In genomic region chr4:76896731-76897521, GRCh38 we compare ENCODE assay signal across 8 cellular contexts. TPM values are rescaled to one million over a fixed set of nuclear protein-coding genes. Genes with fewer than 3 reads are reported as not detected.
DNase-seq lines count a peak whose midpoint lies in the region; ATAC-seq and TF ChIP-seq lines count a peak whose summit lies in the region.

No MANE protein-coding gene starts in this region.

- ATAC-seq in CD4-positive, alpha-beta T cell (ENCODE audit: poor library complexity) = peak; percentile 74
- ATAC-seq in Panc1 = peak; percentile 77
- ATAC-seq in left lobe of liver = peak; percentile 63
- ATAC-seq in stimulated activated memory B cell treated with anti-CD40 and anti-IgM and Interleukin-4, amounts not matched to agents 10 μg/mL and 1 μg/mL and 100 μg/mL, for 72 hours = no peak
- no peak for ATAC-seq in HG03457 (IDR thresholded peaks at IDR 0.05; ENCODE audit: unreplicated experiment)

- no peak for TF ChIP-seq CTCF in CD4-positive, alpha-beta T cell (IDR thresholded peaks at IDR 0.05)
- no peak for TF ChIP-seq CTCF in GM20000 (IDR thresholded peaks at IDR 0.05; ENCODE audit: extremely low read depth, missing control alignments)
- TF ChIP-seq CTCF in Panc1 (IDR thresholded peaks at IDR 0.05) = no peak

- in situ Hi-C loops in Panc1 (cut with HindIII; ENCODE audit: low pct_unique_long_range_greater_than_20kb, low sequenced_read_pairs) = no loop called here

- POLR2A ChIA-PET in CD4-positive, alpha-beta T cell (lab: Charles Lee) = interaction anchor here (0.9 to 1.2 kb wide), 2 partner anchors 56 to 148 kb away, joined by 3 read pairs; no protein-coding TSS in a partner anchor
- POLR2A ChIA-PET in Panc1 (lab: Charles Lee) = no interaction called here

- H3K36me3 ChIP-seq in Panc1 (ENCODE audit: control insufficient read depth, insufficient read depth, low read length) = no peaks in the 10 kb centered on the region

- H3K27me3 Mint-ChIP-seq in CD4-positive, alpha-beta T cell = peaks cover 54% of the 10 kb centered on the region
- peaks cover 23% of the 10 kb centered on the region for H3K27me3 Mint-ChIP-seq in stimulated activated memory B cell treated with anti-CD40 and anti-IgM and Interleukin-4, amounts not matched to agents 10 μg/mL and 1 μg/mL and 100 μg/mL, for 72 hours

- no peak overlapping the region for H3K27ac Mint-ChIP-seq in CD4-positive, alpha-beta T cell
- H3K27ac Mint-ChIP-seq in stimulated activated memory B cell treated with anti-CD40 and anti-IgM and Interleukin-4, amounts not matched to agents 10 μg/mL and 1 μg/mL and 100 μg/mL, for 72 hours = no peak overlapping the region

- H3K4me1 Mint-ChIP-seq in CD4-positive, alpha-beta T cell (ENCODE audit: low read depth) = peaks cover 13% of the 10 kb centered on the region
- no peaks in the 10 kb centered on the region for H3K4me1 Mint-ChIP-seq in stimulated activated memory B cell treated with anti-CD40 and anti-IgM and Interleukin-4, amounts not matched to agents 10 μg/mL and 1 μg/mL and 100 μg/mL, for 72 hours

- peaks cover 41% of the 10 kb centered on the region for H3K27me3 ChIP-seq in CD4-positive, alpha-beta T cell (ENCODE audit: control insufficient read depth, insufficient read depth, low read length)
- H3K27me3 ChIP-seq in Panc1 (ENCODE audit: control insufficient read depth, insufficient read depth, low read length) = peaks cover 8% of the 10 kb centered on the region

- CTCF ChIA-PET in CD4-positive, alpha-beta T cell (lab: Charles Lee) = no interaction called here
- CTCF ChIA-PET in Panc1 (lab: Charles Lee) = no interaction called here

- DNase-seq in CD4-positive, alpha-beta T cell = peak in 7 of 10 experiments; percentile 12 to 49 (median 26)
- peak; percentile 52 for DNase-seq in GM20000 (ENCODE audit: low spot score)
- DNase-seq in Panc1 (ENCODE audit: low read depth, low spot score) = no peak
- peak; percentile 22 for DNase-seq in central memory CD4-positive, alpha-beta T cell
- DNase-seq in left lobe of liver (ENCODE audit: low spot score) = peak; percentile 69
- DNase-seq in cerebellar nuclear complex (lab: John Stamatoyannopoulos, UW) = no peak

- intact Hi-C loops in CD4-positive, alpha-beta T cell (cut with DNase I, micrococcal nuclease) = loop anchor here in 1 of 2 experiments (5.0 kb wide), 1 partner anchor 145 kb away; no protein-coding TSS in a partner anchor
- intact Hi-C loops in Panc1 (cut with micrococcal nuclease; ENCODE audit: unreplicated experiment) = no loop called here

- no peaks in the 10 kb centered on the region for H3K9me3 Mint-ChIP-seq in CD4-positive, alpha-beta T cell
- no peaks in the 10 kb centered on the region for H3K9me3 Mint-ChIP-seq in stimulated activated memory B cell treated with anti-CD40 and anti-IgM and Interleukin-4, amounts not matched to agents 10 μg/mL and 1 μg/mL and 100 μg/mL, for 72 hours

- H3K4me3 Mint-ChIP-seq in CD4-positive, alpha-beta T cell = no peak overlapping the region
- H3K4me3 Mint-ChIP-seq in stimulated activated memory B cell treated with anti-CD40 and anti-IgM and Interleukin-4, amounts not matched to agents 10 μg/mL and 1 μg/mL and 100 μg/mL, for 72 hours = peak overlapping the region; percentile 12

- no TSS peak for BruUV-seq in Panc1 (replicated peaks; lab: Mats Ljungman, UMichigan)

- H3K36me3 Mint-ChIP-seq in CD4-positive, alpha-beta T cell (ENCODE audit: low read depth) = no peaks in the 10 kb centered on the region
- H3K36me3 Mint-ChIP-seq in stimulated activated memory B cell treated with anti-CD40 and anti-IgM and Interleukin-4, amounts not matched to agents 10 μg/mL and 1 μg/mL and 100 μg/mL, for 72 hours = no peaks in the 10 kb centered on the region

- H3K27ac ChIP-seq in CD4-positive, alpha-beta T cell (ENCODE audit: low read depth, low read length) = no peak overlapping the region
- H3K27ac ChIP-seq in Panc1 (ENCODE audit: low read length) = no peak overlapping the region

- no peaks in the 10 kb centered on the region for H3K9me3 ChIP-seq in CD4-positive, alpha-beta T cell (ENCODE audit: control insufficient read depth, low read length)
- H3K9me3 ChIP-seq in Panc1 (ENCODE audit: control insufficient read depth, insufficient read depth, low read depth, low read length) = no peaks in the 10 kb centered on the region

- peak overlapping the region; percentile 29 to 45; a peak in 3 of 4 replicates for H3K4me3 ChIP-seq in Panc1 (ENCODE audit: low read depth in 2 of 2, low read length in 2 of 2)

- no peaks in the 10 kb centered on the region for H3K4me1 ChIP-seq in Panc1 (ENCODE audit: control insufficient read depth, insufficient read depth, low read length)

RNA-seq across cellular contexts. Expression of gene SOWAHB, which starts 1.0 kb away (rescaled TPM):
- total RNA-seq in CD4-positive, alpha-beta T cell = not detected
- total RNA-seq in Panc1 (2021; ENCODE audit: unreplicated experiment) (4.0 TPM), left lobe of liver (22.1 TPM)
- polyA plus RNA-seq in Panc1 (2012; ENCODE audit: insufficient read length) = 1.9 TPM

RNA-seq across cellular contexts. Expression of gene SEPTIN11, which starts 52.6 kb away (rescaled TPM):
- total RNA-seq in CD4-positive, alpha-beta T cell = 1 to 10 TPM; 8.1 to 9.4 TPM
- total RNA-seq in Panc1 (2021; ENCODE audit: unreplicated experiment) (103 TPM), left lobe of liver (37.2 TPM)
- polyA plus RNA-seq in Panc1 (2012; ENCODE audit: insufficient read length) = 38.8 TPM

Comparison
In these comparisons a context has a peak if more than half of its experiments do, and no peak if none do; other contexts are left out.
1. ATAC-seq: peak in CD4-positive, alpha-beta T cell (single experiment), Panc1 (single experiment) and left lobe of liver (single experiment); none in stimulated activated memory B cell treated with anti-CD40 and anti-IgM and Interleukin-4, amounts not matched to agents 10 μg/mL and 1 μg/mL and 100 μg/mL, for 72 hours (single experiment) and HG03457 (single experiment).
2. DNase-seq: peak in CD4-positive, alpha-beta T cell (7 of 10), GM20000 (single experiment), central memory CD4-positive, alpha-beta T cell (single experiment) and left lobe of liver (single experiment); none in Panc1 (single experiment) and cerebellar nuclear complex (0 of 2).